2 cellular contexts compared by ENCODE assay signal in genomic region chr12:12759234-12759915, GRCh38.
TF ChIP-seq lines count a peak whose summit lies in the region.

No MANE protein-coding gene starts in this region.

TF ChIP-seq in A549, 52 proteins besides CTCF, POLR2A, EP300 and RAD21:
- TF ChIP-seq NR3C1 (IDR thresholded peaks at IDR 0.05) (no peak), EHF (CRISPR knock-in tag; IDR thresholded peaks at IDR 0.05) (no peak), CBX2 (IDR thresholded peaks at IDR 0.05; ENCODE audit: borderline replicate concordance, low read depth) (no peak), HDAC2 (IDR thresholded peaks at IDR 0.05) (no peak), NFE2L2 (conservative IDR thresholded peaks at IDR 0.05; ENCODE audit: low read length) (no peak), ELK1 (IDR thresholded peaks at IDR 0.05; ENCODE audit: low read depth, low read length) (no peak), KDM1A (IDR thresholded peaks at IDR 0.05; ENCODE audit: low read depth) (no peak), ATOH8 (CRISPR knock-in tag; IDR thresholded peaks at IDR 0.05; ENCODE audit: low read depth) (no peak)
- TF ChIP-seq, protein P1, sequence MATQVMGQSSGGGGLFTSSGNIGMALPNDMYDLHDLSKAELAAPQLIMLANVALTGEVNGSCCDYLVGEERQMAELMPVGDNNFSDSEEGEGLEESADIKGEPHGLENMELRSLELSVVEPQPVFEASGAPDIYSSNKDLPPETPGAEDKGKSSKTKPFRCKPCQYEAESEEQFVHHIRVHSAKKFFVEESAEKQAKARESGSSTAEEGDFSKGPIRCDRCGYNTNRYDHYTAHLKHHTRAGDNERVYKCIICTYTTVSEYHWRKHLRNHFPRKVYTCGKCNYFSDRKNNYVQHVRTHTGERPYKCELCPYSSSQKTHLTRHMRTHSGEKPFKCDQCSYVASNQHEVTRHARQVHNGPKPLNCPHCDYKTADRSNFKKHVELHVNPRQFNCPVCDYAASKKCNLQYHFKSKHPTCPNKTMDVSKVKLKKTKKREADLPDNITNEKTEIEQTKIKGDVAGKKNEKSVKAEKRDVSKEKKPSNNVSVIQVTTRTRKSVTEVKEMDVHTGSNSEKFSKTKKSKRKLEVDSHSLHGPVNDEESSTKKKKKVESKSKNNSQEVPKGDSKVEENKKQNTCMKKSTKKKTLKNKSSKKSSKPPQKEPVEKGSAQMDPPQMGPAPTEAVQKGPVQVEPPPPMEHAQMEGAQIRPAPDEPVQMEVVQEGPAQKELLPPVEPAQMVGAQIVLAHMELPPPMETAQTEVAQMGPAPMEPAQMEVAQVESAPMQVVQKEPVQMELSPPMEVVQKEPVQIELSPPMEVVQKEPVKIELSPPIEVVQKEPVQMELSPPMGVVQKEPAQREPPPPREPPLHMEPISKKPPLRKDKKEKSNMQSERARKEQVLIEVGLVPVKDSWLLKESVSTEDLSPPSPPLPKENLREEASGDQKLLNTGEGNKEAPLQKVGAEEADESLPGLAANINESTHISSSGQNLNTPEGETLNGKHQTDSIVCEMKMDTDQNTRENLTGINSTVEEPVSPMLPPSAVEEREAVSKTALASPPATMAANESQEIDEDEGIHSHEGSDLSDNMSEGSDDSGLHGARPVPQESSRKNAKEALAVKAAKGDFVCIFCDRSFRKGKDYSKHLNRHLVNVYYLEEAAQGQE (IDR thresholded peaks at IDR 0.05) = no peak
TF ChIP-seq in A549: peak in this region for 0.

TF ChIP-seq in IMR-90, 13 proteins besides CTCF, POLR2A, EP300 and RAD21:
- TF ChIP-seq CEBPB (IDR thresholded peaks at IDR 0.05; ENCODE audit: low read depth, low read length) (peak; percentile 28; the same call in 1 of the 2 replicates), RFX5 (IDR thresholded peaks at IDR 0.05; ENCODE audit: low read depth, low read length) (no peak), SMC3 (IDR thresholded peaks at IDR 0.05; ENCODE audit: low read depth, low read length) (no peak), MXI1 (IDR thresholded peaks at IDR 0.05; ENCODE audit: borderline replicate concordance, low read depth, low read length) (no peak), RCOR1 (IDR thresholded peaks at IDR 0.05; ENCODE audit: insufficient replicate concordance, low read length) (no peak)
